Comparison of ENCODE assay signal across 8 cellular contexts in genomic region chr6:24721461-24722215, GRCh38. TPM values are rescaled to one million over a fixed set of nuclear protein-coding genes. Genes with fewer than 3 reads are reported as not detected.
DNase-seq lines count a peak whose midpoint lies in the region; ATAC-seq and TF ChIP-seq lines count a peak whose summit lies in the region.

No MANE protein-coding gene starts in this region.

- no peak for TF ChIP-seq EP300 in neural cell (conservative IDR thresholded peaks at IDR 0.05; ENCODE audit: poor library complexity, severe bottlenecking)

- H3K4me2 ChIP-seq in neural cell (ENCODE audit: low read length), result peak overlapping the region; percentile 88

- peak; percentile 38 for ATAC-seq in GM21367 (IDR thresholded peaks at IDR 0.05; ENCODE audit: unreplicated experiment)
- peak; percentile 37 for ATAC-seq in HG03565 (IDR thresholded peaks at IDR 0.05; ENCODE audit: unreplicated experiment)

- H3K27me3 ChIP-seq in esophagus squamous epithelium, result no peaks in the 10 kb centered on the region
- H3K27me3 ChIP-seq in neural cell (ENCODE audit: insufficient read depth, low read depth, low read length), result no peaks in the 10 kb centered on the region

- peak; percentile 91 for DNase-seq in NCI-H1105 (lab: John Stamatoyannopoulos, UW)
- no peak for DNase-seq in NCI-H1105 treated with DMSO at 0.1 percent for 48 hours (lab: John Stamatoyannopoulos, UW)
- peak; percentile 87 for DNase-seq in esophagus squamous epithelium (lab: John Stamatoyannopoulos, UW)
- no peak for DNase-seq in NCI-H226

- no peak for TF ChIP-seq CTCF in VCaP (conservative IDR thresholded peaks at IDR 0.05)
- no peak for TF ChIP-seq CTCF in esophagus squamous epithelium (IDR thresholded peaks at IDR 0.05)
- TF ChIP-seq CTCF in neural cell (IDR thresholded peaks at IDR 0.05; ENCODE audit: poor library complexity, severe bottlenecking), result no peak

- H3K36me3 ChIP-seq in esophagus squamous epithelium (peaks cover 0 to 9% (median 0%) of the 10 kb centered on the region in 3 donors), neural cell (ENCODE audit: insufficient read depth, low read length) (no peaks in the 10 kb centered on the region)

- peak overlapping the region; percentile 73 for H3K9ac ChIP-seq in neural cell (ENCODE audit: low read length)

- WGBS in esophagus squamous epithelium, 2 donors, result 7 to 9% methylated on average over 25 to 26 of the region's 26 CpGs

- H3K9me2 ChIP-seq in neural cell (ENCODE audit: insufficient read depth, low read length), result no peaks in the 10 kb centered on the region

- TF ChIP-seq RAD21 in neural cell (conservative IDR thresholded peaks at IDR 0.05), result no peak

- H3K4me3 ChIP-seq in esophagus squamous epithelium, result peak overlapping the region; percentile 46 to 100 (median 84)
- peak overlapping the region; percentile 78 for H3K4me3 ChIP-seq in neural cell (ENCODE audit: low read length)

- H3K9me3 ChIP-seq in esophagus squamous epithelium, result no peaks in the 10 kb centered on the region
- H3K9me3 ChIP-seq in neural cell (ENCODE audit: low read length), result no peaks in the 10 kb centered on the region

- H4K20me1 ChIP-seq in neural cell (ENCODE audit: insufficient read depth), result no peaks in the 10 kb centered on the region

- intact Hi-C loops in esophagus squamous epithelium (cut with DNase I), result no loop called here

- H3F3A ChIP-seq in neural cell (ENCODE audit: insufficient read depth, low read length, poor library complexity, severe bottlenecking), result no peaks in the 10 kb centered on the region

- peak in 3 of 4 donors; percentile 31 to 86 (median 83) for TF ChIP-seq POLR2A in esophagus squamous epithelium (IDR thresholded peaks at IDR 0.05)

- peaks cover 30% of the 10 kb centered on the region for H3K79me2 ChIP-seq in neural cell (replicated peaks; ENCODE audit: insufficient read depth, low read length)

- H2AFZ ChIP-seq in neural cell (ENCODE audit: low read depth, low read length), result peak overlapping the region; percentile 71

- peak overlapping the region; percentile 100 for H3K27ac ChIP-seq in VCaP
- peak overlapping the region; percentile 96 to 100 (median 100) for H3K27ac ChIP-seq in esophagus squamous epithelium
- H3K27ac ChIP-seq in neural cell (ENCODE audit: low read length), result peak overlapping the region; percentile 86

- peaks cover 0 to 33% (median 14%) of the 10 kb centered on the region in 3 donors for H3K4me1 ChIP-seq in esophagus squamous epithelium

TF ChIP-seq in neural cell, 6 proteins besides CTCF, POLR2A, EP300 and RAD21:
- TF ChIP-seq MXI1 (conservative IDR thresholded peaks at IDR 0.05; ENCODE audit: poor library complexity, severe bottlenecking) (peak; percentile 99), POLR2AphosphoS5 (IDR thresholded peaks at IDR 0.05) (peak; percentile 69), EZH2 (IDR thresholded peaks at IDR 0.05; ENCODE audit: borderline replicate concordance, insufficient read depth, low read length, poor library complexity, severe bottlenecking) (no peak), TAF1 (IDR thresholded peaks at IDR 0.05; ENCODE audit: low read depth) (no peak), REST (IDR thresholded peaks at IDR 0.05; ENCODE audit: borderline replicate concordance) (no peak), SMC3 (conservative IDR thresholded peaks at IDR 0.05; ENCODE audit: poor library complexity) (peak; percentile 56)
TF ChIP-seq in neural cell: peak in this region for 3.

RNA-seq across cellular contexts. Expression of gene C6orf62, which starts 2.7 kb away (rescaled TPM):
- 10 to 100 TPM; 38.5 to 82.9 (median 54.8) TPM for total RNA-seq in esophagus squamous epithelium
- polyA plus RNA-seq in neural cell, result 105 and 107 TPM in 2 replicates
- 82.0 and 96.9 TPM in 2 replicates for polyA minus RNA-seq in neural cell

RNA-seq across cellular contexts. Expression of gene GMNN, which starts 53.1 kb away (rescaled TPM):
- total RNA-seq in esophagus squamous epithelium, result 10 to 100 TPM; 12.4 to 24.3 (median 16.3) TPM
- 11.5 and 13.8 TPM in 2 replicates for polyA plus RNA-seq in neural cell
- 7.3 and 9.3 TPM in 2 replicates for polyA minus RNA-seq in neural cell

RNA-seq across cellular contexts. Expression of gene ACOT13, which starts 54.8 kb away (rescaled TPM):
- total RNA-seq in esophagus squamous epithelium, result 1 to 10 TPM; 2.5 to 6.1 (median 3.6) TPM
- polyA plus RNA-seq in neural cell, result 9.9 and 14.2 TPM in 2 replicates
- 7.5 and 9.6 TPM in 2 replicates for polyA minus RNA-seq in neural cell

RNA-seq across cellular contexts. Expression of gene TDP2, which starts 54.9 kb away (rescaled TPM):
- 10 to 100 TPM; 12.2 to 31.9 (median 19.7) TPM for total RNA-seq in esophagus squamous epithelium
- polyA plus RNA-seq in neural cell, result 49.0 and 53.4 TPM in 2 replicates
- polyA minus RNA-seq in neural cell, result 45.5 and 49.9 TPM in 2 replicates

Comparison
In these comparisons a context has a peak if more than half of its experiments do, and no peak if none do; other contexts are left out.
1. DNase-seq: peak in NCI-H1105 (single experiment) and esophagus squamous epithelium (single experiment); none in NCI-H1105 treated with DMSO at 0.1 percent for 48 hours (single experiment) and NCI-H226 (single experiment).
2. Peak in every context shown above with its lines, with median percentiles within 50 percentile points of each other: H3K27ac ChIP-seq.